ENCODE assay signal across 10 cellular contexts in the genomic region with DNA sequence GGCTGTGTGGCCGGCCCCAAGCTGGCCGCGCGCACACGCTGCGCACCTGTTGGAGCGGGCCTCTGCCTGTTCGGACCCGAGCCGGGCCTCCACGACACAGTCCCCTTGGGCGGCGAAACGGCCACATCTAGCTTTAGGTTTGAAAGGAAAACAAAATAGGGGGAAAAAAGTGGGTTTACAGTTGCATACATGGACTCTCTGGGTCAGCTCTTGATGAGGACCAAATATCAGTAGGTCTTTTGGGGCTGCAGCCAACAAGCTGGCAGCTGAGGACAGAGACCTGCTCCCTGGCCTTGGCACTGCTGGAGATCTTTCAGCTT. TPM values are rescaled to one million over a fixed set of nuclear protein-coding genes. Genes with fewer than 3 reads are reported as not detected.
DNase-seq lines count a peak whose midpoint lies in the region; ATAC-seq and TF ChIP-seq lines count a peak whose summit lies in the region.
"Had no signal": no experiment of that assay in that cellular context is flagged by ENCODE, and none has a peak within 500 bp of the region (broad histone marks: within the 10 kb centered on the region; RNA-seq: fewer than 3 reads in every experiment).

No MANE protein-coding gene starts in this region.

- H3K4me1 ChIP-seq in BE2C (no peaks in the 10 kb centered on the region), MM.1S (ENCODE audit: low read length) (no peaks in the 10 kb centered on the region), hepatocyte (ENCODE audit: insufficient read depth) (peaks cover 12% of the 10 kb centered on the region), neuron (ENCODE audit: insufficient read depth, low read length) (peaks cover 10% of the 10 kb centered on the region)

- H3K36me3 ChIP-seq in BE2C (no peaks in the 10 kb centered on the region), MM.1S (replicated peaks; ENCODE audit: insufficient read depth, low read length) (no peaks in the 10 kb centered on the region), hepatocyte (replicated peaks; ENCODE audit: insufficient read depth, low read depth) (no peaks in the 10 kb centered on the region), neuron (ENCODE audit: insufficient read depth, low read length) (no peaks in the 10 kb centered on the region)

- intact Hi-C loops in sciatic nerve (cut with DNase I), result no loop called here

- H3K9ac ChIP-seq in MM.1S (ENCODE audit: low read length), result no peak overlapping the region

- H3K27me3 ChIP-seq in BE2C, result no peaks in the 10 kb centered on the region
- peaks cover 4% of the 10 kb centered on the region; the same call in 1 of the 2 replicates for H3K27me3 ChIP-seq in MM.1S (replicated peaks; ENCODE audit: insufficient read depth, low read length)
- peaks cover 32% of the 10 kb centered on the region for H3K27me3 ChIP-seq in hepatocyte
- H3K27me3 ChIP-seq in neuron (ENCODE audit: insufficient read depth, low read length), result peaks cover 67% of the 10 kb centered on the region

- no peak overlapping the region for H2AFZ ChIP-seq in MM.1S (ENCODE audit: low read length)
- peak overlapping the region; percentile 62 for H2AFZ ChIP-seq in hepatocyte
- peak overlapping the region; percentile 91 for H2AFZ ChIP-seq in neuron (ENCODE audit: low read depth, low read length)

- no peaks in the 10 kb centered on the region for H4K20me1 ChIP-seq in MM.1S (ENCODE audit: insufficient read depth, low read length)
- peaks cover 8% of the 10 kb centered on the region for H4K20me1 ChIP-seq in hepatocyte (ENCODE audit: insufficient read depth, poor library complexity, severe bottlenecking)

- H3K9me3 ChIP-seq in BE2C (no peaks in the 10 kb centered on the region), MM.1S (replicated peaks; ENCODE audit: insufficient read depth, low read length) (no peaks in the 10 kb centered on the region), hepatocyte (ENCODE audit: low read depth) (no peaks in the 10 kb centered on the region), neuron (ENCODE audit: low read length) (no peaks in the 10 kb centered on the region)

- DNase-seq in BE2C (no peak), MM.1S (no peak), hepatocyte (ENCODE audit: low spot score) (no peak), sciatic nerve (ENCODE audit: low spot score) (no peak), NCI-H1436 (lab: John Stamatoyannopoulos, UW) (no peak), NOMO-1 treated with DMSO at 0.1 percent for 48 hours (lab: John Stamatoyannopoulos, UW; ENCODE audit: unreplicated experiment) (no peak), NCI-H146 (lab: John Stamatoyannopoulos, UW) (no peak)
- DNase-seq: NCI-H1105 treated with DMSO at 0.1 percent for 48 hours, SHP77 had no signal

- peak overlapping the region; percentile 73; the same call in 1 of the 2 replicates for H3K4me2 ChIP-seq in MM.1S (ENCODE audit: low read depth, low read length)
- peak overlapping the region; percentile 100 for H3K4me2 ChIP-seq in hepatocyte

- WGBS in hepatocyte (ENCODE audit: low lambda C conversion rate, missing lambda C conversion rate), result 17% methylated on average over 13 of the region's 14 CpGs

- H3K9me2 ChIP-seq in MM.1S (replicated peaks; ENCODE audit: insufficient read depth, low read length) (no peaks in the 10 kb centered on the region), hepatocyte (replicated peaks; ENCODE audit: insufficient read depth) (no peaks in the 10 kb centered on the region)

- no peak for ATAC-seq in sciatic nerve

- TF ChIP-seq CTCF in BE2C (IDR thresholded peaks at IDR 0.05; ENCODE audit: low read depth, low read length) (no peak), MM.1S (IDR thresholded peaks at IDR 0.05; ENCODE audit: low read length) (no peak), hepatocyte (IDR thresholded peaks at IDR 0.05; ENCODE audit: poor library complexity) (no peak)

- peak overlapping the region; percentile 54 for H3K4me3 ChIP-seq in BE2C (ENCODE audit: low read depth, low read length)
- H3K4me3 ChIP-seq in MM.1S (ENCODE audit: low read length), result no peak overlapping the region
- H3K4me3 ChIP-seq in hepatocyte, result no peak overlapping the region
- H3K4me3 ChIP-seq in neuron (ENCODE audit: low read length), result no peak overlapping the region

- H3K27ac ChIP-seq in MM.1S (ENCODE audit: low read length), result no peak overlapping the region
- H3K27ac ChIP-seq in hepatocyte, result no peak overlapping the region

- no peaks in the 10 kb centered on the region for H3F3A ChIP-seq in MM.1S (ENCODE audit: insufficient read depth, low read length)

- H3K79me2 ChIP-seq in MM.1S (ENCODE audit: low read length), result no peaks in the 10 kb centered on the region
- no peaks in the 10 kb centered on the region for H3K79me2 ChIP-seq in hepatocyte

RNA-seq across cellular contexts. Expression of gene IGIP, which starts 20.7 kb away (rescaled TPM):
- polyA plus RNA-seq in BE2C (2012; ENCODE audit: insufficient read depth, insufficient read length, low read depth), result 4.0 TPM
- total RNA-seq in hepatocyte (4.4 and 7.2 TPM in 2 replicates), sciatic nerve (34.7 TPM)
- polyA plus RNA-seq in hepatocyte, result 0.50 and 0.89 TPM in 2 replicates

RNA-seq across cellular contexts. Expression of gene CYSTM1, which starts 28.5 kb away (rescaled TPM):
- polyA plus RNA-seq in BE2C (2012; ENCODE audit: insufficient read depth, insufficient read length, low read depth), result 72.8 TPM
- total RNA-seq in hepatocyte (111 and 120 TPM in 2 replicates), sciatic nerve (49.5 TPM)
- 196 and 262 TPM in 2 replicates for polyA plus RNA-seq in hepatocyte

RNA-seq across cellular contexts. Expression of gene PURA, which starts 32.6 kb away (rescaled TPM):
- polyA plus RNA-seq in BE2C (2012; ENCODE audit: insufficient read depth, insufficient read length, low read depth), result 36.3 TPM
- 11.9 and 13.8 TPM in 2 replicates for total RNA-seq in hepatocyte
- 7.4 and 10.1 TPM in 2 replicates for polyA plus RNA-seq in hepatocyte
- 61.0 TPM for total RNA-seq in sciatic nerve
